ENCODE assay signal across 22 cellular contexts in the genomic region with DNA sequence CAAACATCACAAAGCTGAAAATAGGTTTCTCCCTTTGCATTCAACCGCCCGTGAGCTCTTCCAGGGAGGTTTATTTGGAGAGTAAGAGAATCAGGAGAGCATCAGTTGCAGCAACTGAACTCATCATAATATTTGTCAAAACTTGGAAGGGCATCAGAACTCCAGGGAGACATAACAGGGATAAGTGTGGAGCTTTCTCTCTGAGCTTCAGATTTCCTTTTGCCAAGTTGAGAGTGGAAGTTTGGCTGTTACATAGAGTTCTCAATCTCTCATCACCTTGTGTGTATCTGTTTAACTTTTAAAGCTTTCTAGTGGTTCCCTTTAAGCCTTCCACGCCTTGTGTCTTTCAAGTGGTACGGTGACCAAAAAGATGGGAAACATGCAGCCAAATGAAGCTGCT. TPM values are rescaled to one million over a fixed set of nuclear protein-coding genes. Genes with fewer than 3 reads are reported as not detected.
"Had no signal": no experiment of that assay in that cellular context is flagged by ENCODE, and none has a peak within 500 bp of the region (broad histone marks: within the 10 kb centered on the region; RNA-seq: fewer than 3 reads in every experiment).

No MANE protein-coding gene starts in this region.

- H3K4me1 ChIP-seq: breast epithelium, gastrocnemius medialis, left lung, prostate gland, thyroid gland had no signal

- H3K9me3 ChIP-seq: breast epithelium, gastrocnemius medialis, left lung, pancreas, prostate gland, thyroid gland had no signal

- H3K4me3 ChIP-seq: breast epithelium, gastrocnemius medialis, left lung, pancreas, prostate gland, thyroid gland had no signal

- H3K27ac ChIP-seq: breast epithelium, epithelial cell of prostate, gastrocnemius medialis, left lung, pancreas, prostate gland, thyroid gland had no signal

- DNase-seq: activated B cell treated with CpG ODN at 0.5 μM for 24 hours; activated CD4-positive, alpha-beta T cell treated with anti-CD3 and anti-CD28 coated beads, Interleukin-2, amount 50 U/mL, for 1 hour; activated CD8-positive, alpha-beta T cell treated with anti-CD3 and anti-CD28 coated beads for 36 hours; activated naive CD8-positive, alpha-beta T cell treated with anti-CD3 and anti-CD28 coated beads, Interleukin-2, amount 50 U/mL, for 24 hours; activated T-cell treated with anti-CD3 and anti-CD28 coated beads, Interleukin-2, amount 50 U/mL, for 48 hours; amygdala; dermis blood vessel endothelial cell; effector CD8-positive, alpha-beta T cell; gastrocnemius medialis; kidney glomerular epithelial cell; left lung; naive B cell; pancreas; stimulated activated CD4-positive, alpha-beta T cell treated with anti-CD3 and anti-CD28 coated beads, Interleukin-12 subunit alpha, Interleukin-12 subunit beta, amount 100 ng/mL, for 4 hours; stimulated activated CD4-positive, alpha-beta T cell treated with anti-CD3 and anti-CD28 coated beads, Interleukin-4, amount 100 ng/mL, for 1 hour; T-helper 1 cell; thyroid gland had no signal

- ATAC-seq: activated CD8-positive, alpha-beta T cell treated with anti-CD3 and anti-CD28 coated beads for 36 hours; activated naive CD8-positive, alpha-beta T cell treated with anti-CD3 and anti-CD28 coated beads, Interleukin-2, amount 50 U/mL, for 24 hours; gastrocnemius medialis; left lung; pancreas had no signal

- H3K36me3 ChIP-seq: breast epithelium, gastrocnemius medialis, left lung, pancreas, prostate gland, thyroid gland had no signal

- H3K27me3 ChIP-seq: breast epithelium, gastrocnemius medialis, thyroid gland had no signal

RNA-seq across cellular contexts. Expression of a gene that starts 18.8 kb away (rescaled TPM):
- total RNA-seq: activated CD8-positive, alpha-beta T cell treated with anti-CD3 and anti-CD28 coated beads for 36 hours; activated T-helper 2 cell treated with anti-CD3 and anti-CD28 coated beads, Interferon-gamma antibody, Interleukin-2, Interleukin-4, amounts not matched to agents 10 μg/mL and 5 μg/mL and 100 μg/mL, durations not matched to agents 14 hours and 24 hours and 36 hours; dermis blood vessel endothelial cell; lung microvascular endothelial cell had no signal
